ENCODE assay signal across 20 cellular contexts in the genomic region with DNA sequence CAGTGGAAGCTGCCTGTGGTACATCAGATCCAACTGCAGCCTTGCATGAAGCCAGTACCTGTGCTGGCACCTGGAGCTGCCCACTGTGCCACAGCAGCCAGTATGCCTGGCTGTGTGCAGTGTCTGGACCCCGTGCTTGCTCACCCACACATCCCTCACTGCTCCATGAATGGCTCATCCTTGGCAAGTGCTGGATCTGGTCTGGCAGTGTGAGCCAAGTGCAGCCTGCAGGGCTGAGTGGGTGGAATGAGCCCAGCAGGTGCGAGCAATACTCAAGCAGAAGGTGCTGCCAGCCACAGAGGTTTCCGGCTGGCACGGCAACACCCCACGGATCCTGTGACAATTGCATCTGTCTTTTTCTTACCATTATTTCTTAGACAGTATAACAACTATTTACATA.
"Had no signal": no experiment of that assay in that cellular context is flagged by ENCODE, and none has a peak within 500 bp of the region (broad histone marks: within the 10 kb centered on the region; RNA-seq: fewer than 3 reads in every experiment).

No MANE protein-coding gene starts in this region.

- H3K27me3 Mint-ChIP-seq: naive thymus-derived CD4-positive, alpha-beta T cell had no signal

- H3K9me3 ChIP-seq: colonic mucosa had no signal

- H3K79me2 ChIP-seq: hepatocyte, parathyroid adenoma had no signal

- H3K4me3 ChIP-seq: colonic mucosa, hepatocyte, left lung had no signal

- H3K27ac Mint-ChIP-seq: activated CD8-positive, alpha-beta T cell treated with anti-CD3 and anti-CD28 coated beads, Interleukin-2, amount 10 ng/mL, durations not matched to agents 7 days and 5 days; activated naive CD4-positive, alpha-beta T cell treated with anti-CD3 and anti-CD28 coated beads, Interleukin-2, amount 50 U/mL, for 72 hours; naive thymus-derived CD4-positive, alpha-beta T cell; WTC11 had no signal

- H3K9ac ChIP-seq: parathyroid adenoma had no signal

- H2AFZ ChIP-seq: hepatocyte, parathyroid adenoma had no signal

- H3K4me2 ChIP-seq: hepatocyte had no signal

- H3K4me1 Mint-ChIP-seq: WTC11 had no signal

- DNase-seq: activated CD4-positive, alpha-beta T cell treated with anti-CD3 and anti-CD28 coated beads for 4 hours; activated CD8-positive, alpha-beta memory T cell treated with anti-CD3 and anti-CD28 coated beads, Interleukin-2, amount 50 U/mL, for 4 hours; activated CD8-positive, alpha-beta T cell treated with anti-CD3 and anti-CD28 coated beads, Interleukin-2, amount 10 ng/mL, durations not matched to agents 7 days and 5 days; activated effector memory CD4-positive, alpha-beta T cell treated with anti-CD3 and anti-CD28 coated beads, Interleukin-2, amount 50 U/mL, for 16 hours; activated T-cell treated with anti-CD3 and anti-CD28 coated beads, Interleukin-2, amount 50 U/mL, for 48 hours; colonic mucosa; islet precursor cell; left lung; mammary epithelial cell; naive thymus-derived CD4-positive, alpha-beta T cell; retina; stimulated activated CD4-positive, alpha-beta T cell treated with anti-CD3 and anti-CD28 coated beads, Interleukin-2, amount 100 ng/mL, for 48 hours; stimulated activated naive CD4-positive, alpha-beta T cell treated with Interleukin-2 at 50 U/mL for 16 hours; T-helper 2 cell; trophoblast cell had no signal

- ATAC-seq: activated CD8-positive, alpha-beta T cell treated with anti-CD3 and anti-CD28 coated beads, Interleukin-2, amount 10 ng/mL, durations not matched to agents 7 days and 5 days; activated naive CD4-positive, alpha-beta T cell treated with anti-CD3 and anti-CD28 coated beads, Interleukin-2, amount 50 U/mL, for 72 hours; esophagus mucosa; left lung; naive thymus-derived CD4-positive, alpha-beta T cell; WTC11 had no signal

- H3K27ac ChIP-seq: colonic mucosa, hepatocyte, left lung, parathyroid adenoma had no signal

- H3K4me3 Mint-ChIP-seq: activated CD8-positive, alpha-beta T cell treated with anti-CD3 and anti-CD28 coated beads, Interleukin-2, amount 10 ng/mL, durations not matched to agents 7 days and 5 days; naive thymus-derived CD4-positive, alpha-beta T cell; WTC11 had no signal

- H3K36me3 Mint-ChIP-seq: activated naive CD4-positive, alpha-beta T cell treated with anti-CD3 and anti-CD28 coated beads, Interleukin-2, amount 50 U/mL, for 72 hours; naive thymus-derived CD4-positive, alpha-beta T cell had no signal

- H3K4me1 ChIP-seq: colonic mucosa, left lung, parathyroid adenoma had no signal

- H3K27me3 ChIP-seq: colonic mucosa, hepatocyte, left lung had no signal
